Comparison of ENCODE assay signal across 20 cellular contexts in genomic region chr18:77985486-77985885, GRCh38.
"Had no signal": no experiment of that assay in that cellular context is flagged by ENCODE, and none has a peak within 500 bp of the region (broad histone marks: within the 10 kb centered on the region; RNA-seq: fewer than 3 reads in every experiment).

No MANE protein-coding gene starts in this region.

- H3K4me3 ChIP-seq: MG63, SJSA1, SK-N-MC had no signal

- DNase-seq: Karpas-422, KG1, MG63, NCI-H1092, NCI-H1105 treated with DMSO at 0.1 percent for 48 hours, NCI-H1436, NCI-H1694 treated with DMSO at 0.1 percent for 48 hours, NCI-H1930, NCI-H2081, NCI-H2171, NCI-H226, NCI-H446, NCI-H510A, NCI-H524 treated with DMSO at 0.1 percent for 48 hours, Right ventricle myocardium superior, RPMI8226, SIG-M5 had no signal

- H3K4me1 ChIP-seq: SJSA1 had no signal

- FAIRE-seq: RCC 7860 had no signal

- H3K36me3 ChIP-seq: MG63, SJSA1 had no signal

- H3K9me3 ChIP-seq: MG63 had no signal

- H3K27ac ChIP-seq: SJSA1, SK-N-MC had no signal

- H3K27me3 ChIP-seq: MG63, SJSA1 had no signal
